1 cellular context compared by ENCODE assay signal in the genomic region with DNA sequence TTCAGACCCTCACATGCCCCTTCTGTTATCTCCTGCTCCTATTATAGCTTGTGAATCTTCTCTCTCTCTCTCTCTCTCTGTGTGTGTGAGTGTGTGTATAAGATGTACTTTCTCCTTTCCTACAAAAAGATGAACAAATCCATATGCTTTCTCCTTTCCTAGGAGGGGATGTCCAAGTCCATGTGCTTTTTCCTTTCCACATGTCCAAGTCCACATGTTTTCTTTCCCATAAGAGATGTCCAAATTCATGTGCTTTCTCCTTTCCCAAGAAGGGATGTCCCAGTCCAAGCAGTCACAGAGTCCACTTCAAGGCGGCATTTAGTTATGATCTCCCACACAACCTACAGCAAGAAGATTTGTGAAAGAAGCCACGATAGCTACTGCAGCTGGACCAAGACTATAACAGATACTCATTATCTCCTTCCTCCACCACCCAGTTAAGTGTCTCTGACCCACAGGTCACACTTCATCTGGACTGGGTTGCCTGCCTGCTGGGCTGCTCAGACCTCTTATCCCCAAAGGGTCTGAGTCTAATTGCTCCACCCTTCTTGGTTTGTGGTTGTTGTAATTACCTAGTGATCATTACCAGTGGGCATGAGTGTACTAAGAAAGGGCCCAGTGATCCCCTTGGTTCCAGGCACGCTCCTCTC.
TF ChIP-seq lines count a peak whose summit lies in the region.

No MANE protein-coding gene starts in this region.

TF ChIP-seq in K562, 482 proteins besides CTCF, POLR2A, EP300 and RAD21 (continued from another document):
- TF ChIP-seq, protein P1, sequence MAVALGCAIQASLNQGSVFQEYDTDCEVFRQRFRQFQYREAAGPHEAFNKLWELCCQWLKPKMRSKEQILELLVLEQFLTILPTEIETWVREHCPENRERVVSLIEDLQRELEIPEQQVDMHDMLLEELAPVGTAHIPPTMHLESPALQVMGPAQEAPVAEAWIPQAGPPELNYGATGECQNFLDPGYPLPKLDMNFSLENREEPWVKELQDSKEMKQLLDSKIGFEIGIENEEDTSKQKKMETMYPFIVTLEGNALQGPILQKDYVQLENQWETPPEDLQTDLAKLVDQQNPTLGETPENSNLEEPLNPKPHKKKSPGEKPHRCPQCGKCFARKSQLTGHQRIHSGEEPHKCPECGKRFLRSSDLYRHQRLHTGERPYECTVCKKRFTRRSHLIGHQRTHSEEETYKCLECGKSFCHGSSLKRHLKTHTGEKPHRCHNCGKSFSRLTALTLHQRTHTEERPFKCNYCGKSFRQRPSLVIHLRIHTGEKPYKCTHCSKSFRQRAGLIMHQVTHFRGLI (CRISPR knock-in tag; IDR thresholded peaks at IDR 0.05): no peak
- TF ChIP-seq ZNF79 (CRISPR knock-in tag; IDR thresholded peaks at IDR 0.05; ENCODE audit: low read depth): no peak
- 0 out of 2 replicates have a peak, but pooled peaks have one; percentile 34 for TF ChIP-seq ZBED1 (IDR thresholded peaks at IDR 0.05)
- TF ChIP-seq ZFP30 (CRISPR knock-in tag; IDR thresholded peaks at IDR 0.05; ENCODE audit: borderline replicate concordance): no peak
- TF ChIP-seq, protein P2, sequence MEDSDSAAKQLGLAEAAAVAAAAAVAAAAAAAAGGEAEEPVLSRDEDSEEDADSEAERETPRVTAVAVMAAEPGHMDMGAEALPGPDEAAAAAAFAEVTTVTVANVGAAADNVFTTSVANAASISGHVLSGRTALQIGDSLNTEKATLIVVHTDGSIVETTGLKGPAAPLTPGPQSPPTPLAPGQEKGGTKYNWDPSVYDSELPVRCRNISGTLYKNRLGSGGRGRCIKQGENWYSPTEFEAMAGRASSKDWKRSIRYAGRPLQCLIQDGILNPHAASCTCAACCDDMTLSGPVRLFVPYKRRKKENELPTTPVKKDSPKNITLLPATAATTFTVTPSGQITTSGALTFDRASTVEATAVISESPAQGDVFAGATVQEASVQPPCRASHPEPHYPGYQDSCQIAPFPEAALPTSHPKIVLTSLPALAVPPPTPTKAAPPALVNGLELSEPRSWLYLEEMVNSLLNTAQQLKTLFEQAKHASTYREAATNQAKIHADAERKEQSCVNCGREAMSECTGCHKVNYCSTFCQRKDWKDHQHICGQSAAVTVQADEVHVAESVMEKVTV (CRISPR knock-in tag; IDR thresholded peaks at IDR 0.05): no peak
- TF ChIP-seq FOXM1 (IDR thresholded peaks at IDR 0.05; ENCODE audit: low read depth): peak; percentile 44; the same call in 1 of the 2 replicates
- no peak for TF ChIP-seq FOXM1 (CRISPR knock-in tag; IDR thresholded peaks at IDR 0.05; ENCODE audit: low read depth)
- TF ChIP-seq ZNF232 (CRISPR knock-in tag; IDR thresholded peaks at IDR 0.05): no peak
- no peak for TF ChIP-seq NFIX (CRISPR knock-in tag; IDR thresholded peaks at IDR 0.05; ENCODE audit: low read depth)
- no peak for TF ChIP-seq CTBP1 (IDR thresholded peaks at IDR 0.05; ENCODE audit: borderline replicate concordance)
- TF ChIP-seq ZC3H8 (IDR thresholded peaks at IDR 0.05): no peak
- peak; percentile 87 for TF ChIP-seq TAL1 (IDR thresholded peaks at IDR 0.05)
- no peak for TF ChIP-seq ZNF23 (CRISPR knock-in tag; IDR thresholded peaks at IDR 0.05)
- peak; percentile 65; the same call in 1 of the 2 replicates for TF ChIP-seq STAT5A (IDR thresholded peaks at IDR 0.05; ENCODE audit: borderline replicate concordance, low read length)
- TF ChIP-seq DPF2 (IDR thresholded peaks at IDR 0.05): no peak
- TF ChIP-seq, protein P3, sequence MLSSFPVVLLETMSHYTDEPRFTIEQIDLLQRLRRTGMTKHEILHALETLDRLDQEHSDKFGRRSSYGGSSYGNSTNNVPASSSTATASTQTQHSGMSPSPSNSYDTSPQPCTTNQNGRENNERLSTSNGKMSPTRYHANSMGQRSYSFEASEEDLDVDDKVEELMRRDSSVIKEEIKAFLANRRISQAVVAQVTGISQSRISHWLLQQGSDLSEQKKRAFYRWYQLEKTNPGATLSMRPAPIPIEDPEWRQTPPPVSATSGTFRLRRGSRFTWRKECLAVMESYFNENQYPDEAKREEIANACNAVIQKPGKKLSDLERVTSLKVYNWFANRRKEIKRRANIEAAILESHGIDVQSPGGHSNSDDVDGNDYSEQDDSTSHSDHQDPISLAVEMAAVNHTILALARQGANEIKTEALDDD (IDR thresholded peaks at IDR 0.05): peak; percentile 93
- TF ChIP-seq ADNP (tag; IDR thresholded peaks at IDR 0.05): no peak
- TF ChIP-seq NR4A1 (CRISPR knock-in tag; IDR thresholded peaks at IDR 0.05): no peak
- no peak for TF ChIP-seq NR4A1 (tag; IDR thresholded peaks at IDR 0.05)
- TF ChIP-seq ZNF3 (CRISPR knock-in tag; IDR thresholded peaks at IDR 0.05): no peak
- TF ChIP-seq ZKSCAN1 (IDR thresholded peaks at IDR 0.05; ENCODE audit: low read depth, low read length): no peak
- 0 out of 2 replicates have a peak, but pooled peaks have one; percentile 59 for TF ChIP-seq ZNF644 (tag; IDR thresholded peaks at IDR 0.05; ENCODE audit: low read depth)
- TF ChIP-seq ESRRA (IDR thresholded peaks at IDR 0.05; ENCODE audit: borderline replicate concordance, low read depth): no peak
- TF ChIP-seq DMBX1 (CRISPR knock-in tag; IDR thresholded peaks at IDR 0.05; ENCODE audit: borderline replicate concordance): no peak; the same call in 1 of the 2 replicates
- TF ChIP-seq, protein P4, sequence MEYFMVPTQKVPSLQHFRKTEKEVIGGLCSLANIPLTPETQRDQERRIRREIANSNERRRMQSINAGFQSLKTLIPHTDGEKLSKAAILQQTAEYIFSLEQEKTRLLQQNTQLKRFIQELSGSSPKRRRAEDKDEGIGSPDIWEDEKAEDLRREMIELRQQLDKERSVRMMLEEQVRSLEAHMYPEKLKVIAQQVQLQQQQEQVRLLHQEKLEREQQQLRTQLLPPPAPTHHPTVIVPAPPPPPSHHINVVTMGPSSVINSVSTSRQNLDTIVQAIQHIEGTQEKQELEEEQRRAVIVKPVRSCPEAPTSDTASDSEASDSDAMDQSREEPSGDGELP (CRISPR knock-in tag; IDR thresholded peaks at IDR 0.05; ENCODE audit: borderline replicate concordance): peak; percentile 47; the same call in 1 of the 2 replicates
- no peak for TF ChIP-seq ZNF699 (CRISPR knock-in tag; IDR thresholded peaks at IDR 0.05; ENCODE audit: insufficient replicate concordance)
- TF ChIP-seq GATA2 (CRISPR knock-in tag; IDR thresholded peaks at IDR 0.05): peak; percentile 64
- no peak for TF ChIP-seq BRD4 (IDR thresholded peaks at IDR 0.05)
- no peak for TF ChIP-seq JUNB (CRISPR knock-in tag; conservative IDR thresholded peaks at IDR 0.05)
- no peak for TF ChIP-seq ASH1L (IDR thresholded peaks at IDR 0.05; ENCODE audit: borderline replicate concordance, low read depth, partially characterized antibody)
- TF ChIP-seq, protein P5, sequence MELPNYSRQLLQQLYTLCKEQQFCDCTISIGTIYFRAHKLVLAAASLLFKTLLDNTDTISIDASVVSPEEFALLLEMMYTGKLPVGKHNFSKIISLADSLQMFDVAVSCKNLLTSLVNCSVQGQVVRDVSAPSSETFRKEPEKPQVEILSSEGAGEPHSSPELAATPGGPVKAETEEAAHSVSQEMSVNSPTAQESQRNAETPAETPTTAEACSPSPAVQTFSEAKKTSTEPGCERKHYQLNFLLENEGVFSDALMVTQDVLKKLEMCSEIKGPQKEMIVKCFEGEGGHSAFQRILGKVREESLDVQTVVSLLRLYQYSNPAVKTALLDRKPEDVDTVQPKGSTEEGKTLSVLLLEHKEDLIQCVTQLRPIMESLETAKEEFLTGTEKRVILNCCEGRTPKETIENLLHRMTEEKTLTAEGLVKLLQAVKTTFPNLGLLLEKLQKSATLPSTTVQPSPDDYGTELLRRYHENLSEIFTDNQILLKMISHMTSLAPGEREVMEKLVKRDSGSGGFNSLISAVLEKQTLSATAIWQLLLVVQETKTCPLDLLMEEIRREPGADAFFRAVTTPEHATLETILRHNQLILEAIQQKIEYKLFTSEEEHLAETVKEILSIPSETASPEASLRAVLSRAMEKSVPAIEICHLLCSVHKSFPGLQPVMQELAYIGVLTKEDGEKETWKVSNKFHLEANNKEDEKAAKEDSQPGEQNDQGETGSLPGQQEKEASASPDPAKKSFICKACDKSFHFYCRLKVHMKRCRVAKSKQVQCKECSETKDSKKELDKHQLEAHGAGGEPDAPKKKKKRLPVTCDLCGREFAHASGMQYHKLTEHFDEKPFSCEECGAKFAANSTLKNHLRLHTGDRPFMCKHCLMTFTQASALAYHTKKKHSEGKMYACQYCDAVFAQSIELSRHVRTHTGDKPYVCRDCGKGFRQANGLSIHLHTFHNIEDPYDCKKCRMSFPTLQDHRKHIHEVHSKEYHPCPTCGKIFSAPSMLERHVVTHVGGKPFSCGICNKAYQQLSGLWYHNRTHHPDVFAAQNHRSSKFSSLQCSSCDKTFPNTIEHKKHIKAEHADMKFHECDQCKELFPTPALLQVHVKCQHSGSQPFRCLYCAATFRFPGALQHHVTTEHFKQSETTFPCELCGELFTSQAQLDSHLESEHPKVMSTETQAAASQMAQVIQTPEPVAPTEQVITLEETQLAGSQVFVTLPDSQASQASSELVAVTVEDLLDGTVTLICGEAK (IDR thresholded peaks at IDR 0.05): no peak
- TF ChIP-seq, protein P5 (CRISPR knock-in tag; IDR thresholded peaks at IDR 0.05): no peak
- TF ChIP-seq C11orf30 (IDR thresholded peaks at IDR 0.05; ENCODE audit: low read depth): no peak
- no peak for TF ChIP-seq OTX1 (CRISPR knock-in tag; IDR thresholded peaks at IDR 0.05)
- TF ChIP-seq BHLHE40 (IDR thresholded peaks at IDR 0.05; ENCODE audit: low read length): no peak
- TF ChIP-seq, protein P6, sequence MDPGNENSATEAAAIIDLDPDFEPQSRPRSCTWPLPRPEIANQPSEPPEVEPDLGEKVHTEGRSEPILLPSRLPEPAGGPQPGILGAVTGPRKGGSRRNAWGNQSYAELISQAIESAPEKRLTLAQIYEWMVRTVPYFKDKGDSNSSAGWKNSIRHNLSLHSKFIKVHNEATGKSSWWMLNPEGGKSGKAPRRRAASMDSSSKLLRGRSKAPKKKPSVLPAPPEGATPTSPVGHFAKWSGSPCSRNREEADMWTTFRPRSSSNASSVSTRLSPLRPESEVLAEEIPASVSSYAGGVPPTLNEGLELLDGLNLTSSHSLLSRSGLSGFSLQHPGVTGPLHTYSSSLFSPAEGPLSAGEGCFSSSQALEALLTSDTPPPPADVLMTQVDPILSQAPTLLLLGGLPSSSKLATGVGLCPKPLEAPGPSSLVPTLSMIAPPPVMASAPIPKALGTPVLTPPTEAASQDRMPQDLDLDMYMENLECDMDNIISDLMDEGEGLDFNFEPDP (CRISPR knock-in tag; IDR thresholded peaks at IDR 0.05): no peak
- no peak for TF ChIP-seq FOXJ3 (CRISPR knock-in tag; IDR thresholded peaks at IDR 0.05)
- TF ChIP-seq HDAC6 (IDR thresholded peaks at IDR 0.05; ENCODE audit: low read depth, low read length): no peak
